In genomic region chr22:27107824-27108223, GRCh38 we compare ENCODE assay signal across 1 cellular context.
TF ChIP-seq lines count a peak whose summit lies in the region.

No MANE protein-coding gene starts in this region.

TF ChIP-seq in SK-N-SH, 30 proteins besides CTCF, POLR2A, EP300 and RAD21 (continued from another document):
- no peak for TF ChIP-seq REST (IDR thresholded peaks at IDR 0.05; ENCODE audit: low read depth, low read length)
- peak; percentile 61; the same call in 1 of the 2 replicates for TF ChIP-seq POLR2AphosphoS5 (IDR thresholded peaks at IDR 0.05; ENCODE audit: low read depth, low read length)
- no peak for TF ChIP-seq NRF1 (IDR thresholded peaks at IDR 0.05; ENCODE audit: low read depth, low read length)
- TF ChIP-seq GATA2 (CRISPR knock-in tag; IDR thresholded peaks at IDR 0.05), result peak; percentile 75
- peak; percentile 78 for TF ChIP-seq JUND (IDR thresholded peaks at IDR 0.05)
- peak; percentile 77; the same call in 1 of the 2 replicates for TF ChIP-seq FOSL2 (IDR thresholded peaks at IDR 0.05; ENCODE audit: borderline replicate concordance, low read depth)
- no peak for TF ChIP-seq FOXM1 (IDR thresholded peaks at IDR 0.05; ENCODE audit: low read depth)
- TF ChIP-seq MAX (IDR thresholded peaks at IDR 0.05; ENCODE audit: low read depth), result no peak
- TF ChIP-seq SIN3A (IDR thresholded peaks at IDR 0.05; ENCODE audit: borderline replicate concordance, low read depth, low read length), result no peak
- no peak; the same call in 1 of the 2 replicates for TF ChIP-seq MXI1 (IDR thresholded peaks at IDR 0.05; ENCODE audit: low read depth, low read length)
- no peak for TF ChIP-seq FOXJ3 (CRISPR knock-in tag; IDR thresholded peaks at IDR 0.05)
- TF ChIP-seq CHD2 (IDR thresholded peaks at IDR 0.05; ENCODE audit: low read length, partially characterized antibody), result peak; percentile 14
- no peak for TF ChIP-seq EZH2phosphoT487 (IDR thresholded peaks at IDR 0.05; ENCODE audit: borderline replicate concordance, low read depth)
- peak; percentile 36; the same call in 1 of the 2 replicates for TF ChIP-seq TEAD4 (IDR thresholded peaks at IDR 0.05; ENCODE audit: borderline replicate concordance, insufficient read depth)
- no peak for TF ChIP-seq GABPA (IDR thresholded peaks at IDR 0.05; ENCODE audit: low read depth)
- TF ChIP-seq ELF1 (IDR thresholded peaks at IDR 0.05), result no peak
